9 cellular contexts compared by ENCODE assay signal in the genomic region with DNA sequence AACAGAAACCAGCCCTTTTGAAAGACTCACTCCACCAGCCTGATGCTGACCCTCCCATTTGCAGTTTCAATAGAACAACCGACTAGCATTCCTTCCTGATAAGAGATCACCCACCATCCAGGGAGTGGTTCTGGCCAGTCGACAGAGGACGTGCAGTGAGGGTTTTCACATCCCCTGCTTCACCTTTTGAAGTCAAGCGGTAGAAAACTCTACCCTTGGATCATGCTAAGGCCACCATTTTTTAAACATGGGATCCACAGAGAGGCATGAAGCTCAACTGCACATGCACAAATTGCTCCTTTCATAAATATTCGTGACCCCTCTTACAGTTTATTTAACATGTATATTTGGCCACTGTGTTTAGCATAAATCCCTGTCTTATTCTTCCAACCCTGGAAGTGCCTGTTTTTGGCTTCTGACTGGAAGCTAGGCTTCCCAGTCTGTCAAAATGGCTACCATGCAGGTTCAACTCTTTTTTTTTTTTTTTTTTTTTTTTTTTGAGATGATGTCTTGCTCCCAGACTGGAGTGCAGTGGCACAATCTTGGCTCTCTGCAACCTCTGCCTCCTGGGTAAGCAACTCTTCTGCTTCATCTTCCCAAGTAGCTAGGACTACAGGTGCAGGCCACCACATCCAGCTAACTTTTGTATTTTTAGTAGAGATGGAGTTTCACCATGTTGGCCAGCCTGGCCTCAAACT. TPM values are rescaled to one million over a fixed set of nuclear protein-coding genes. Genes with fewer than 3 reads are reported as not detected.
A peak's percentile ranks its signal among the peaks of the same experiment; 100 is the strongest.
DNase-seq lines count a peak whose midpoint lies in the region; ATAC-seq and TF ChIP-seq lines count a peak whose summit lies in the region.
"Had no signal": no experiment of that assay in that cellular context is flagged by ENCODE, and none has a peak within 500 bp of the region (broad histone marks: within the 10 kb centered on the region; RNA-seq: fewer than 3 reads in every experiment).

No MANE protein-coding gene starts in this region.

- DNase-seq in SK-N-SH (no peak), Panc1 (ENCODE audit: low read depth, low spot score) (no peak), epithelial cell of prostate (ENCODE audit: low read depth, low spot score) (no peak), gastrocnemius medialis (no peak), NOMO-1 treated with DMSO at 0.1 percent for 48 hours (lab: John Stamatoyannopoulos, UW; ENCODE audit: unreplicated experiment) (no peak)
- DNase-seq: NCI-H524 treated with DMSO at 0.1 percent for 48 hours had no signal

- ATAC-seq in SK-N-SH treated with all-trans-retinoic acid at 6 μM for 48 hours = no peak
- ATAC-seq in Panc1 = no peak
- ATAC-seq in gastrocnemius medialis = no peak
- no peak for ATAC-seq in HG02870 (IDR thresholded peaks at IDR 0.05; ENCODE audit: unreplicated experiment)
- no peak for ATAC-seq in HG03378 (IDR thresholded peaks at IDR 0.05; ENCODE audit: unreplicated experiment)

- no peak for TF ChIP-seq POLR2A in gastrocnemius medialis (IDR thresholded peaks at IDR 0.05)

- WGBS in SK-N-SH (ENCODE audit: low lambda C conversion rate) = 92% methylated on average over 5 of the region's 5 CpGs

- peak overlapping the region; percentile 76 for H3K4me2 ChIP-seq in SK-N-SH

- in situ Hi-C loops in Panc1 (cut with HindIII; ENCODE audit: low pct_unique_long_range_greater_than_20kb, low sequenced_read_pairs) = no loop called here
- in situ Hi-C loops in gastrocnemius medialis (cut with MboI; ENCODE audit: low sequenced_read_pairs in 4 of 4) = loop anchor here in 3 of 4 donors (5.0 to 25.0 kb wide), 4 partner anchors 65 to 300 kb away; partner anchors contain the start of gene MTMR14 (in 1 of the 3)

- POLR2A ChIA-PET in SK-N-SH (lab: Yijun Ruan, JAX) = interaction anchor here (1.1 to 2.5 kb wide), 5 partner anchors 9 to 37 kb away, joined by 3 to 39 read pairs (median 7); partner anchors contain the start of gene SETD5
- POLR2A ChIA-PET in Panc1 (lab: Charles Lee) = interaction anchor here (0.6 to 1.4 kb wide), 3 partner anchors 10 to 43 kb away, joined by 3 read pairs; no protein-coding TSS in a partner anchor

- H2AFZ ChIP-seq in SK-N-SH (ENCODE audit: low read depth) = peak overlapping the region; percentile 77; the same call in 1 of the 2 replicates

- no peaks in the 10 kb centered on the region for H3K9me2 ChIP-seq in SK-N-SH

- H3K4me1 ChIP-seq in SK-N-SH (ENCODE audit: control insufficient read depth in 1 of 2, insufficient read depth in 2 of 2, low read depth in 1 of 2, low read length in 1 of 2) = peaks cover 3 to 8% of the 10 kb centered on the region in 2 experiments; a peak in 3 of 4 replicates
- H3K4me1 ChIP-seq in Panc1 (ENCODE audit: control insufficient read depth, insufficient read depth, low read length) = no peaks in the 10 kb centered on the region
- H3K4me1 ChIP-seq in gastrocnemius medialis = peaks cover 20 to 21% of the 10 kb centered on the region in 2 donors

- H3F3A ChIP-seq in SK-N-SH (replicated peaks; ENCODE audit: insufficient read depth) = no peaks in the 10 kb centered on the region

- BruUV-seq in Panc1 (replicated peaks; lab: Mats Ljungman, UMichigan) = TSS peak; percentile 79

- H3K36me3 ChIP-seq in SK-N-SH (replicated peaks in 1 of 2; ENCODE audit: control insufficient read depth in 1 of 2, insufficient read depth in 2 of 2, low read length in 1 of 2) (peaks cover 13 to 21% of the 10 kb centered on the region in 2 experiments), Panc1 (ENCODE audit: control insufficient read depth, insufficient read depth, low read length) (peaks cover 9% of the 10 kb centered on the region), gastrocnemius medialis (peaks cover 0 to 22% of the 10 kb centered on the region in 2 donors)

- H3K27me3 ChIP-seq in SK-N-SH (ENCODE audit: insufficient read depth) (no peaks in the 10 kb centered on the region), Panc1 (ENCODE audit: control insufficient read depth, insufficient read depth, low read length) (no peaks in the 10 kb centered on the region), gastrocnemius medialis (no peaks in the 10 kb centered on the region)

- H3K79me2 ChIP-seq in SK-N-SH (ENCODE audit: insufficient read depth) = peaks cover 32% of the 10 kb centered on the region

- H3K9ac ChIP-seq in SK-N-SH = no peak overlapping the region

- H3K4me3 ChIP-seq in SK-N-SH (ENCODE audit: low read depth in 2 of 2, low read length in 1 of 2) (peak overlapping the region; percentile 64 to 71; a peak in 3 of 4 replicates), Panc1 (ENCODE audit: low read depth in 2 of 2, low read length in 2 of 2) (peak overlapping the region; percentile 69 to 75), gastrocnemius medialis (peak overlapping the region; percentile 70 to 96 (median 79))

- TF ChIP-seq RAD21 in SK-N-SH (IDR thresholded peaks at IDR 0.05; ENCODE audit: low read length) = no peak

- H4K20me1 ChIP-seq in SK-N-SH (ENCODE audit: insufficient read depth) = no peaks in the 10 kb centered on the region

- CTCF ChIA-PET in SK-N-SH (lab: Yijun Ruan, JAX) (interaction anchor here (0.7 to 4.6 kb wide), 6 partner anchors 9 to 390 kb away, joined by 3 to 39 read pairs (median 4); no protein-coding TSS in a partner anchor), Panc1 (lab: Charles Lee) (no interaction called here)

- H3K9me3 ChIP-seq in SK-N-SH (no peaks in the 10 kb centered on the region), Panc1 (ENCODE audit: control insufficient read depth, insufficient read depth, low read depth, low read length) (no peaks in the 10 kb centered on the region), gastrocnemius medialis (no peaks in the 10 kb centered on the region)

- no peak for TF ChIP-seq EP300 in SK-N-SH (IDR thresholded peaks at IDR 0.05; ENCODE audit: borderline replicate concordance in 1 of 2, low read depth in 1 of 2, low read length in 1 of 2)

- intact Hi-C loops in Panc1 (cut with micrococcal nuclease; ENCODE audit: unreplicated experiment) (no loop called here), gastrocnemius medialis (cut with DNase I; ENCODE audit: low total_unique reads) (loop anchor here (2.0 kb wide), 3 partner anchors 35 to 287 kb away; partner anchors contain the start of genes MTMR14 and SETD5)

- no peak for TF ChIP-seq CTCF in SK-N-SH (IDR thresholded peaks at IDR 0.05)
- TF ChIP-seq CTCF in Panc1 (IDR thresholded peaks at IDR 0.05) = no peak
- TF ChIP-seq CTCF in gastrocnemius medialis (IDR thresholded peaks at IDR 0.05 in 4 of 5, conservative IDR thresholded peaks at IDR 0.05 in 1 of 5) = no peak

- H3K27ac ChIP-seq in SK-N-SH (ENCODE audit: low read depth in 2 of 2, low read length in 1 of 2) (no peak overlapping the region; a peak in 1 of 4 replicates), Panc1 (ENCODE audit: low read length) (peak overlapping the region; percentile 97), epithelial cell of prostate (peak overlapping the region; percentile 81), gastrocnemius medialis (peak overlapping the region in 3 of 4 donors; percentile 85 to 97 (median 86))

TF ChIP-seq in SK-N-SH, 30 proteins besides CTCF, POLR2A, EP300 and RAD21:
- TF ChIP-seq, protein P1, sequence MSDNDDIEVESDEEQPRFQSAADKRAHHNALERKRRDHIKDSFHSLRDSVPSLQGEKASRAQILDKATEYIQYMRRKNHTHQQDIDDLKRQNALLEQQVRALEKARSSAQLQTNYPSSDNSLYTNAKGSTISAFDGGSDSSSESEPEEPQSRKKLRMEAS (IDR thresholded peaks at IDR 0.05; ENCODE audit: low read depth) = no peak
- TF ChIP-seq NFIC (IDR thresholded peaks at IDR 0.05; ENCODE audit: borderline replicate concordance) = no peak
- no peak for TF ChIP-seq GABPA (IDR thresholded peaks at IDR 0.05; ENCODE audit: low read depth)
- no peak for TF ChIP-seq TAF1 (IDR thresholded peaks at IDR 0.05; ENCODE audit: borderline replicate concordance, low read depth, low read length)
- TF ChIP-seq MEF2A (IDR thresholded peaks at IDR 0.05; ENCODE audit: borderline replicate concordance, low read depth) = no peak
- no peak for TF ChIP-seq TCF12 (IDR thresholded peaks at IDR 0.05)
- no peak for TF ChIP-seq RFX5 (IDR thresholded peaks at IDR 0.05; ENCODE audit: low read length)
- TF ChIP-seq CHD2 (IDR thresholded peaks at IDR 0.05; ENCODE audit: low read length, partially characterized antibody) = no peak

TF ChIP-seq in SK-N-SH treated with all-trans-retinoic acid at 6 μM for 48 hours, 23 proteins besides CTCF, POLR2A, EP300 and RAD21 (continues in another document):
- TF ChIP-seq PPARA (CRISPR knock-in tag; IDR thresholded peaks at IDR 0.05; ENCODE audit: borderline replicate concordance) (no peak), OSR1 (CRISPR knock-in tag; IDR thresholded peaks at IDR 0.05) (no peak), TCF4 (CRISPR knock-in tag; IDR thresholded peaks at IDR 0.05; ENCODE audit: borderline replicate concordance) (no peak), ARNTL (CRISPR knock-in tag; IDR thresholded peaks at IDR 0.05; ENCODE audit: borderline replicate concordance, low read depth) (no peak), ZNF8 (CRISPR knock-in tag; IDR thresholded peaks at IDR 0.05) (no peak)

RNA-seq across cellular contexts. Expression of gene THUMPD3, which starts 1.0 kb away (rescaled TPM):
- polyA plus RNA-seq in SK-N-SH (2012; rRNA removed) = 27.1 and 34.2 TPM in 2 replicates
- polyA plus RNA-seq in SK-N-SH (2012; cell fraction: cytosol; rRNA removed) = 39.1 and 41.2 TPM in 2 replicates
- 19.1 and 30.7 TPM in 2 replicates for polyA plus RNA-seq in SK-N-SH (2012; cell fraction: nucleus; rRNA removed)
- 43.5 TPM for total RNA-seq in Panc1 (2021; ENCODE audit: unreplicated experiment)
- 38.6 TPM for polyA plus RNA-seq in Panc1 (2012; ENCODE audit: insufficient read length)
- total RNA-seq in gastrocnemius medialis = 10 to 100 TPM; 22.2 to 39.8 (median 25.2) TPM

RNA-seq across cellular contexts. Expression of gene SETD5, which starts 35.6 kb away (rescaled TPM):
- 32.3 and 39.5 TPM in 2 replicates for polyA plus RNA-seq in SK-N-SH (2012; rRNA removed)
- 29.8 and 30.6 TPM in 2 replicates for polyA plus RNA-seq in SK-N-SH (2012; cell fraction: cytosol; rRNA removed)
- polyA plus RNA-seq in SK-N-SH (2012; cell fraction: nucleus; rRNA removed) = 105 and 136 TPM in 2 replicates
- total RNA-seq in Panc1 (2021; ENCODE audit: unreplicated experiment) (69.4 TPM), gastrocnemius medialis (10 to 100 TPM; 28.9 to 43.3 (median 41.0) TPM)
- polyA plus RNA-seq in Panc1 (2012; ENCODE audit: insufficient read length) = 34.1 TPM

Comparison
In these comparisons a context has a peak if more than half of its experiments do, and no peak if none do; other contexts are left out.
1. H3K27ac ChIP-seq: peak in Panc1 (single experiment), epithelial cell of prostate (single experiment) and gastrocnemius medialis (3 of 4); none in SK-N-SH (0 of 2).
2. Peak in every context shown above with its lines, with median percentiles within 50 percentile points of each other: H3K4me3 ChIP-seq.